ENCODE assay signal across 8 cellular contexts in the genomic region with DNA sequence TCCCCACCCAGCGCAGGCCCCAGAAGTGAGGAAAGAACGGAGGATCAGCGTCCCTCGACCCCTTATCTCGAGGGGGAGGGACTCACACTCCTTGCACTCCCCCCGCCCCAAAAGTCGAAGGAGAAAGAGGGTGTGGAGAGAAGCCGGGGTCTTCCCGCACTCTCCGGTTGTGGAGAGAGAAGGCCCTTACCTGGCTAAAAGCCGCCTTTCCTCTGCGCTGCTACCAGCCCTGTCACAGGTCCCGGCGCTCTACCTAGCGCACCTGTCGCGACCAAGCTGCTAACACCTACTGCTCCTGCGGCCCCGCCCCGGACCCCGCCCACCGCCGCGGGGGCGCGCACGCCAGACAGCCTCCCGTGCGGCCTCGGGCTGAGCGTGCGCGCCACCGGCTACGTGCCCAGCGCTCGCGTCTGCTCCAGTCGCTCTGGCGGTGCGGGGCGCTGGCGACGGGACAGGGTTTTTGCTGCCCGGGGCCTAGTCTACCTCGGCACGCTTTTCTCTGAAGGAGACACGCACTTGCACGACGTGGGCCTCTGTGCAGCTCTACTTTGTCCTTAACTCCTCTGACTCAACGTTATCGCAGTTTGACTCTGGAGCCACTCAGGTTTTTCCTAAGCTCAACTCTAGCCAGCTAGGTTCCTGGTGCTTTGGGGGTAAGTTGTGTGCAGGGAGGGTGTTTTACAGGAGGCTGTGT. TPM values are rescaled to one million over a fixed set of nuclear protein-coding genes. Genes with fewer than 3 reads are reported as not detected.
DNase-seq lines count a peak whose midpoint lies in the region; ATAC-seq and TF ChIP-seq lines count a peak whose summit lies in the region.

Gene LIMA1 (minus strand): TSS at position 291 of the 694 bp plus-strand sequence. CDS start 34,769 bp downstream, outside the sequence.

- peak within 1 kb of the TSS; percentile 95 for H3K4me3 ChIP-seq in AG04450 (ENCODE audit: low read depth, low read length)

- CTCF ChIA-PET in AG04450 (lab: Charles Lee) = interaction anchor here (0.6 to 2.0 kb wide), 9 partner anchors 10 to 92 kb away, joined by 3 to 7 read pairs (median 4); no protein-coding TSS in a partner anchor

- ATAC-seq in GM19023 (IDR thresholded peaks at IDR 0.05; ENCODE audit: unreplicated experiment) (peak; percentile 87), HG03196 (IDR thresholded peaks at IDR 0.05; ENCODE audit: unreplicated experiment) (peak; percentile 97)
- ATAC-seq in activated CD4-positive, CD25-positive, alpha-beta regulatory T cell treated with anti-CD3 and anti-CD28 coated beads, Interleukin-2, amount 50 U/mL, for 24 hours = peak; percentile 96

- no peaks in the 10 kb centered on the region for H3K9me3 ChIP-seq in AG04450 (ENCODE audit: control insufficient read depth, insufficient read depth, low read length)

- peak; percentile 65 for TF ChIP-seq CTCF in AG04450 (IDR thresholded peaks at IDR 0.05; ENCODE audit: low read depth, low read length)

- no peaks in the 10 kb centered on the region for H3K27me3 ChIP-seq in AG04450 (ENCODE audit: control insufficient read depth, insufficient read depth, low read length)

- POLR2A ChIA-PET in AG04450 (lab: Yijun Ruan, JAX) = interaction anchor here (0.6 to 3.1 kb wide), 13 partner anchors 18 to 265 kb away, joined by 3 to 28 read pairs (median 5); no protein-coding TSS in a partner anchor

- DNase-seq in AG04450 (ENCODE audit: low read depth, low spot score) (peak; percentile 55), NCI-H345 treated with DMSO at 0.1 percent for 48 hours (lab: John Stamatoyannopoulos, UW; ENCODE audit: unreplicated experiment) (peak; percentile 19), cerebellar cortex (ENCODE audit: low spot score) (peak; percentile 86), islet precursor cell (peak; percentile 98)
- DNase-seq in stimulated activated CD4-positive, alpha-beta T cell treated with anti-CD3 and anti-CD28 coated beads, Interleukin-12 subunit alpha, Interleukin-12 subunit beta, amount 100 ng/mL, for 48 hours (ENCODE audit: low read depth in 2 of 3, low spot score in 1 of 3) = peak; percentile 81 to 91 (median 88)

- H3K27ac ChIP-seq in AG04450 (ENCODE audit: low read depth, low read length) = peak within 1 kb of the TSS; percentile 81

RNA-seq across cellular contexts. Expression of gene LIMA1, which starts in this region (rescaled TPM):
- polyA plus RNA-seq in AG04450 (2011; rRNA removed) = 177 and 218 TPM in 2 replicates
- polyA minus RNA-seq in AG04450 (2011; rRNA and poly(A)+ RNA removed) = 211 and 251 TPM in 2 replicates

Comparison
In these comparisons a context has a peak if more than half of its experiments do, and no peak if none do; other contexts are left out.
1. Peak in every context shown above with its lines: DNase-seq, ATAC-seq, H3K4me3 ChIP-seq and H3K27ac ChIP-seq.
2. DNase-seq: peak in every context shown above with its lines; median percentile 98 in islet precursor cell; 88 in stimulated activated CD4-positive, alpha-beta T cell treated with anti-CD3 and anti-CD28 coated beads, Interleukin-12 subunit alpha, Interleukin-12 subunit beta, amount 100 ng/mL, for 48 hours; 86 in cerebellar cortex; 55 in AG04450; 19 in NCI-H345 treated with DMSO at 0.1 percent for 48 hours.